In genomic region chr18:3451989-3452749, GRCh38 we compare ENCODE assay signal across 8 cellular contexts. TPM values are rescaled to one million over a fixed set of nuclear protein-coding genes. Genes with fewer than 3 reads are reported as not detected.
DNase-seq lines count a peak whose midpoint lies in the region; ATAC-seq and TF ChIP-seq lines count a peak whose summit lies in the region.

No MANE protein-coding gene starts in this region.

- H2AFZ ChIP-seq in ACC112 (ENCODE audit: low read length, unreplicated experiment) = no peak overlapping the region

- H3K27ac ChIP-seq in ACC112 (ENCODE audit: low read depth, low read length) (peak overlapping the region; percentile 99), testis (peak overlapping the region; percentile 97 to 98)
- peak overlapping the region; percentile 99 for H3K27ac ChIP-seq in effector memory CD4-positive, alpha-beta T cell (ENCODE audit: insufficient read depth, low read length, poor library complexity, severe bottlenecking)

- peak overlapping the region; percentile 96 for H3K27ac Mint-ChIP-seq in activated CD4-positive, alpha-beta memory T cell treated with anti-CD3 and anti-CD28 coated beads, Interleukin-2, amount 10 ng/mL, durations not matched to agents 7 days and 5 days

- peaks cover 18% of the 10 kb centered on the region for H3K36me3 Mint-ChIP-seq in activated CD4-positive, alpha-beta memory T cell treated with anti-CD3 and anti-CD28 coated beads, Interleukin-2, amount 10 ng/mL, durations not matched to agents 7 days and 5 days (ENCODE audit: low read depth)

- H3K9me3 Mint-ChIP-seq in activated CD4-positive, alpha-beta memory T cell treated with anti-CD3 and anti-CD28 coated beads, Interleukin-2, amount 10 ng/mL, durations not matched to agents 7 days and 5 days = no peaks in the 10 kb centered on the region

- CTCF ChIA-PET in HEK293T (lab: Yijun Ruan, JAX) = interaction anchor here (0.7 to 1.1 kb wide), 2 partner anchors 133 to 354 kb away, joined by 3 to 4 read pairs; no protein-coding TSS in a partner anchor
- CTCF ChIA-PET in activated CD4-positive, alpha-beta memory T cell treated with anti-CD3 and anti-CD28 coated beads, Interleukin-2, amount 10 ng/mL, durations not matched to agents 7 days and 5 days (lab: Charles Lee) = interaction anchor here (1.0 to 8.8 kb wide), 11 partner anchors 15 to 213 kb away, joined by 3 to 75 read pairs (median 7); no protein-coding TSS in a partner anchor

- no peak for TF ChIP-seq POLR2A in testis (IDR thresholded peaks at IDR 0.05)

- H3K4me3 ChIP-seq in ACC112 (ENCODE audit: low read depth, low read length) (peak overlapping the region; percentile 96), mononuclear cell (ENCODE audit: low read length) (peak overlapping the region; percentile 93), testis (peak overlapping the region; percentile 80 to 96)
- peak overlapping the region; percentile 74 for H3K4me3 ChIP-seq in effector memory CD4-positive, alpha-beta T cell (ENCODE audit: insufficient read depth, low read depth, low read length, poor library complexity, severe bottlenecking)

- ATAC-seq in GM19328 (IDR thresholded peaks at IDR 0.05; ENCODE audit: unreplicated experiment) = no peak

- 1% methylated on average over 37 to 49 of the region's 53 CpGs for WGBS in testis, 2 donors

- peaks cover 49% of the 10 kb centered on the region for H3K4me1 Mint-ChIP-seq in activated CD4-positive, alpha-beta memory T cell treated with anti-CD3 and anti-CD28 coated beads, Interleukin-2, amount 10 ng/mL, durations not matched to agents 7 days and 5 days

- H3K27me3 Mint-ChIP-seq in activated CD4-positive, alpha-beta memory T cell treated with anti-CD3 and anti-CD28 coated beads, Interleukin-2, amount 10 ng/mL, durations not matched to agents 7 days and 5 days = no peaks in the 10 kb centered on the region

- H3K79me2 ChIP-seq in ACC112 (ENCODE audit: control insufficient read depth, insufficient read depth, low read length, unreplicated experiment) = peaks cover 76% of the 10 kb centered on the region

- H3K4me3 Mint-ChIP-seq in activated CD4-positive, alpha-beta memory T cell treated with anti-CD3 and anti-CD28 coated beads, Interleukin-2, amount 10 ng/mL, durations not matched to agents 7 days and 5 days = peak overlapping the region; percentile 92

- no peaks in the 10 kb centered on the region for H3K9me3 ChIP-seq in effector memory CD4-positive, alpha-beta T cell (ENCODE audit: control insufficient read depth, low read length)
- no peaks in the 10 kb centered on the region for H3K9me3 ChIP-seq in mononuclear cell (ENCODE audit: low read depth, low read length)
- no peaks in the 10 kb centered on the region for H3K9me3 ChIP-seq in testis

- peaks cover 19% of the 10 kb centered on the region for H3K36me3 ChIP-seq in ACC112 (ENCODE audit: insufficient read depth, low read length)
- peaks cover 9% of the 10 kb centered on the region for H3K36me3 ChIP-seq in effector memory CD4-positive, alpha-beta T cell (ENCODE audit: control insufficient read depth, insufficient read depth, low read length)
- no peaks in the 10 kb centered on the region for H3K36me3 ChIP-seq in testis (ENCODE audit: low read depth, missing control alignments)

- POLR2A ChIA-PET in HEK293T (lab: Yijun Ruan, JAX) = interaction anchor here (0.8 to 1.3 kb wide), 4 partner anchors 10 to 151 kb away, joined by 3 to 6 read pairs (median 4); no protein-coding TSS in a partner anchor
- POLR2A ChIA-PET in activated CD4-positive, alpha-beta memory T cell treated with anti-CD3 and anti-CD28 coated beads, Interleukin-2, amount 10 ng/mL, durations not matched to agents 7 days and 5 days (lab: Charles Lee) = interaction anchor here (1.3 to 10.9 kb wide), 14 partner anchors 74 to 881 kb away, joined by 3 to 143 read pairs (median 13); partner anchors contain the start of genes METTL4, MYL12A, MYL12B and NDC80

- H3K27me3 ChIP-seq in ACC112 (ENCODE audit: insufficient read depth, low read length) (no peaks in the 10 kb centered on the region), mononuclear cell (ENCODE audit: insufficient read depth, low read length) (no peaks in the 10 kb centered on the region), testis (no peaks in the 10 kb centered on the region)
- no peaks in the 10 kb centered on the region for H3K27me3 ChIP-seq in effector memory CD4-positive, alpha-beta T cell (replicated peaks; ENCODE audit: control insufficient read depth, insufficient read depth, low read length, poor library complexity, severe bottlenecking)

- DNase-seq in HEK293T (ENCODE audit: extremely low spot score) (peak; percentile 6), testis (peak; percentile 66), NCI-H1105 treated with DMSO at 0.1 percent for 48 hours (lab: John Stamatoyannopoulos, UW) (no peak)
- DNase-seq in activated CD4-positive, alpha-beta memory T cell treated with anti-CD3 and anti-CD28 coated beads, Interleukin-2, amount 10 ng/mL, durations not matched to agents 7 days and 5 days = peak; percentile 46
- DNase-seq in effector memory CD4-positive, alpha-beta T cell = peak in 1 of 3 donors; percentile 14

- no peak for TF ChIP-seq CTCF in testis (IDR thresholded peaks at IDR 0.05)

- H3K4me1 ChIP-seq in ACC112 (ENCODE audit: control insufficient read depth, insufficient read depth, low read length, unreplicated experiment) (peaks cover 20% of the 10 kb centered on the region), mononuclear cell (ENCODE audit: insufficient read depth, low read length) (peaks cover 55% of the 10 kb centered on the region), testis (peaks cover 21% of the 10 kb centered on the region)
- H3K4me1 ChIP-seq in effector memory CD4-positive, alpha-beta T cell (ENCODE audit: control insufficient read depth, insufficient read depth, low read length, poor library complexity, severe bottlenecking) = peaks cover 34% of the 10 kb centered on the region

- intact Hi-C loops in testis (cut with DNase I; ENCODE audit: low total_unique reads) = loop anchor here (5.0 kb wide), 1 partner anchor 145 kb away; no protein-coding TSS in a partner anchor

TF ChIP-seq in HEK293T, 16 proteins besides CTCF, POLR2A, EP300 and RAD21:
- TF ChIP-seq L3MBTL2 (conservative IDR thresholded peaks at IDR 0.05) (0 out of 2 replicates have a peak, but pooled peaks have one; percentile 12), FOXK2 (IDR thresholded peaks at IDR 0.05) (no peak)

RNA-seq across cellular contexts. Expression of gene TGIF1, which starts 2.2 kb away (rescaled TPM):
- 10 to 100 TPM; 23.3 to 24.7 TPM for total RNA-seq in activated CD4-positive, alpha-beta memory T cell treated with anti-CD3 and anti-CD28 coated beads, Interleukin-2, amount 10 ng/mL, durations not matched to agents 7 days and 5 days
- total RNA-seq in mononuclear cell (91.2 TPM), testis (100 to 1,000 TPM in 1 of 2 donors, 10 to 100 TPM in 1; 66.6 to 117 TPM)
- 56.1 TPM for polyA plus RNA-seq in testis (ENCODE audit: insufficient read depth, low read depth, low replicate concordance)
